Comparison of ENCODE assay signal across 22 cellular contexts in the genomic region with DNA sequence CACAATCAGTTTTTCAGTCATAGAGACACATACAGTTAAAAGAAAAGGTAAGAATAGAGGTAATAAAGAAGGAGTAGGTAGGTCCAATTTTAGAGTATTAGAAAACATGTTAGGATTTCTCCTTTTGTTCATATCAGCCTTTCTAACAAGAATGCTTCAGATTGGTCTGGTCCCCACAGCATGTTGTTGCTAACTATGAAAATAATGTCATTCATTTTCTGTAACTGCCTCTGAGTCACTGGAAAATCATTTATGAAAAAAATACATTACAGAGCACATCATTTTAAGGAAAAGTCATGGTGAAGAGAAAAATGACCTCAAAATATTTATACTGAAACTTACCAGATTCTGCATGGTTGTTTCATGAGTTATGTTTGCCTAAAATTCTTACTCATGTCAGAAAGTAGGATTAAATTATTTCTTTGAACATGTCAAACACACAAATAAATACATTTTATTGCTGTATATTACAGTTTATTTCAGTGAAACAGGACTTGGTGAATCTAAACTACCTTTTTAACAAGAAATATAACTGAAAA. TPM values are rescaled to one million over a fixed set of nuclear protein-coding genes. Genes with fewer than 3 reads are reported as not detected.
DNase-seq lines count a peak whose midpoint lies in the region; ATAC-seq lines count a peak whose summit lies in the region.
"Had no signal": no experiment of that assay in that cellular context is flagged by ENCODE, and none has a peak within 500 bp of the region (broad histone marks: within the 10 kb centered on the region; RNA-seq: fewer than 3 reads in every experiment).

No MANE protein-coding gene starts in this region.

- H3K9me3 Mint-ChIP-seq in activated naive CD4-positive, alpha-beta T cell treated with anti-CD3 and anti-CD28 coated beads, Interleukin-2, amount 50 U/mL, for 72 hours = peaks cover 0 to 17% of the 10 kb centered on the region in 2 donors
- H3K9me3 Mint-ChIP-seq in activated T-helper 1 cell treated with anti-CD3 and anti-CD28 coated beads, Interleukin-12 subunit alpha, Interleukin-12 subunit beta, Interleukin-2, Interleukin-4 antibody, amounts not matched to agents 30 ng/mL and 10 ng/mL and 1 ng/mL, durations not matched to agents 14 hours and 24 hours and 36 hours = peaks cover 3% of the 10 kb centered on the region
- H3K9me3 Mint-ChIP-seq in stimulated activated naive CD8-positive, alpha-beta T cell treated with anti-CD3 and anti-CD28 coated beads, Interleukin-15, Interleukin-2, amounts not matched to agents 100 ng/mL and 50 ng/mL, for 24 hours = no peaks in the 10 kb centered on the region
- H3K9me3 Mint-ChIP-seq: central memory CD8-positive, alpha-beta T cell; neural crest cell had no signal

- H3K27ac Mint-ChIP-seq in activated naive CD4-positive, alpha-beta T cell treated with anti-CD3 and anti-CD28 coated beads, Interleukin-2, amount 50 U/mL, for 72 hours = peak overlapping the region in 1 of 2 donors; percentile 92
- peak overlapping the region; percentile 74 for H3K27ac Mint-ChIP-seq in activated T-helper 1 cell treated with anti-CD3 and anti-CD28 coated beads, Interleukin-12 subunit alpha, Interleukin-12 subunit beta, Interleukin-2, Interleukin-4 antibody, amounts not matched to agents 30 ng/mL and 10 ng/mL and 1 ng/mL, durations not matched to agents 14 hours and 24 hours and 36 hours
- H3K27ac Mint-ChIP-seq in stimulated activated naive CD8-positive, alpha-beta T cell treated with anti-CD3 and anti-CD28 coated beads, Interleukin-15, Interleukin-2, amounts not matched to agents 100 ng/mL and 50 ng/mL, for 24 hours = peak overlapping the region; percentile 54
- H3K27ac Mint-ChIP-seq: CD4-positive, CD25-positive, alpha-beta regulatory T cell; HFFc6 had no signal

- intact Hi-C loops in activated T-helper 1 cell treated with anti-CD3 and anti-CD28 coated beads, Interleukin-12 subunit alpha, Interleukin-12 subunit beta, Interleukin-2, Interleukin-4 antibody, amounts not matched to agents 30 ng/mL and 10 ng/mL and 1 ng/mL, durations not matched to agents 14 hours and 24 hours and 36 hours (cut with micrococcal nuclease) = loop anchor here (1.0 kb wide), 2 partner anchors 30 to 61 kb away; no protein-coding TSS in a partner anchor

- peaks cover 79% of the 10 kb centered on the region for H3K4me1 Mint-ChIP-seq in activated T-helper 1 cell treated with anti-CD3 and anti-CD28 coated beads, Interleukin-12 subunit alpha, Interleukin-12 subunit beta, Interleukin-2, Interleukin-4 antibody, amounts not matched to agents 30 ng/mL and 10 ng/mL and 1 ng/mL, durations not matched to agents 14 hours and 24 hours and 36 hours (ENCODE audit: low read depth)
- peaks cover 68% of the 10 kb centered on the region for H3K4me1 Mint-ChIP-seq in stimulated activated naive CD8-positive, alpha-beta T cell treated with anti-CD3 and anti-CD28 coated beads, Interleukin-15, Interleukin-2, amounts not matched to agents 100 ng/mL and 50 ng/mL, for 24 hours (ENCODE audit: low read depth)
- H3K4me1 Mint-ChIP-seq: neural crest cell had no signal

- ATAC-seq in activated naive CD4-positive, alpha-beta T cell treated with anti-CD3 and anti-CD28 coated beads, Interleukin-2, amount 50 U/mL, for 72 hours = peak; percentile 56 to 92
- ATAC-seq in GM21786 (IDR thresholded peaks at IDR 0.05; ENCODE audit: unreplicated experiment) = no peak
- ATAC-seq in HG03159 (IDR thresholded peaks at IDR 0.05; ENCODE audit: unreplicated experiment) = no peak
- ATAC-seq: left lung had no signal

- H3K27me3 Mint-ChIP-seq in activated T-helper 1 cell treated with anti-CD3 and anti-CD28 coated beads, Interleukin-12 subunit alpha, Interleukin-12 subunit beta, Interleukin-2, Interleukin-4 antibody, amounts not matched to agents 30 ng/mL and 10 ng/mL and 1 ng/mL, durations not matched to agents 14 hours and 24 hours and 36 hours (ENCODE audit: insufficient read depth) = no peaks in the 10 kb centered on the region
- H3K27me3 Mint-ChIP-seq in stimulated activated naive CD8-positive, alpha-beta T cell treated with anti-CD3 and anti-CD28 coated beads, Interleukin-15, Interleukin-2, amounts not matched to agents 100 ng/mL and 50 ng/mL, for 24 hours = no peaks in the 10 kb centered on the region
- H3K27me3 Mint-ChIP-seq: central memory CD8-positive, alpha-beta T cell had no signal

- H3K4me3 Mint-ChIP-seq in activated T-helper 1 cell treated with anti-CD3 and anti-CD28 coated beads, Interleukin-12 subunit alpha, Interleukin-12 subunit beta, Interleukin-2, Interleukin-4 antibody, amounts not matched to agents 30 ng/mL and 10 ng/mL and 1 ng/mL, durations not matched to agents 14 hours and 24 hours and 36 hours = no peak overlapping the region
- no peak overlapping the region for H3K4me3 Mint-ChIP-seq in stimulated activated naive CD8-positive, alpha-beta T cell treated with anti-CD3 and anti-CD28 coated beads, Interleukin-15, Interleukin-2, amounts not matched to agents 100 ng/mL and 50 ng/mL, for 24 hours
- H3K4me3 Mint-ChIP-seq: CD4-positive, CD25-positive, alpha-beta regulatory T cell; central memory CD8-positive, alpha-beta T cell; HFFc6; neural crest cell had no signal

- peaks cover 0 to 37% of the 10 kb centered on the region in 2 donors for H3K36me3 Mint-ChIP-seq in activated naive CD4-positive, alpha-beta T cell treated with anti-CD3 and anti-CD28 coated beads, Interleukin-2, amount 50 U/mL, for 72 hours
- peaks cover 9% of the 10 kb centered on the region for H3K36me3 Mint-ChIP-seq in activated T-helper 1 cell treated with anti-CD3 and anti-CD28 coated beads, Interleukin-12 subunit alpha, Interleukin-12 subunit beta, Interleukin-2, Interleukin-4 antibody, amounts not matched to agents 30 ng/mL and 10 ng/mL and 1 ng/mL, durations not matched to agents 14 hours and 24 hours and 36 hours (ENCODE audit: low read depth)
- H3K36me3 Mint-ChIP-seq in stimulated activated naive CD8-positive, alpha-beta T cell treated with anti-CD3 and anti-CD28 coated beads, Interleukin-15, Interleukin-2, amounts not matched to agents 100 ng/mL and 50 ng/mL, for 24 hours (ENCODE audit: low read depth) = no peaks in the 10 kb centered on the region
- H3K36me3 Mint-ChIP-seq: CD4-positive, CD25-positive, alpha-beta regulatory T cell had no signal

- no peak for DNase-seq in activated naive CD4-positive, alpha-beta T cell treated with anti-CD3 and anti-CD28 coated beads, Interleukin-2, amount 50 U/mL, for 72 hours (ENCODE audit: low spot score in 2 of 2)
- DNase-seq in activated naive CD4-positive, alpha-beta T cell treated with Interleukin-2 at 50 U/mL for 16 hours = no peak
- no peak for DNase-seq in activated T-helper 1 cell treated with anti-CD3 and anti-CD28 coated beads, Interleukin-12 subunit alpha, Interleukin-12 subunit beta, Interleukin-2, Interleukin-4 antibody, amounts not matched to agents 30 ng/mL and 10 ng/mL and 1 ng/mL, durations not matched to agents 14 hours and 24 hours and 36 hours (ENCODE audit: low spot score)
- DNase-seq in glomerular visceral epithelial cell (ENCODE audit: extremely low spot score) = peak; percentile 50
- no peak for DNase-seq in stimulated activated naive CD4-positive, alpha-beta T cell (lab: John Stamatoyannopoulos, UW)
- DNase-seq: activated CD8-positive, alpha-beta memory T cell treated with anti-CD3 and anti-CD28 coated beads, Interleukin-2, amount 50 U/mL, for 48 hours; amygdala; CD4-positive, CD25-positive, alpha-beta regulatory T cell; DMS53; effector CD4-positive, alpha-beta T cell; HFFc6; Kasumi-1; left lung; NCI-H1048; NCI-H2081; NCI-H510A; retina had no signal

RNA-seq across cellular contexts. Expression of a gene that starts 35.2 kb away (rescaled TPM):
- 1 to 10 TPM in 1 of 2 donors, under 1 TPM in 1; 0.20 to 3.6 TPM for total RNA-seq in activated naive CD4-positive, alpha-beta T cell treated with anti-CD3 and anti-CD28 coated beads, Interleukin-2, amount 50 U/mL, for 72 hours
- total RNA-seq in activated T-helper 1 cell treated with anti-CD3 and anti-CD28 coated beads, Interleukin-12 subunit alpha, Interleukin-12 subunit beta, Interleukin-2, Interleukin-4 antibody, amounts not matched to agents 30 ng/mL and 10 ng/mL and 1 ng/mL, durations not matched to agents 14 hours and 24 hours and 36 hours = 0.86 and 1.0 TPM in 2 replicates
- total RNA-seq: HFFc6, neural crest cell had no signal

Comparison
In these comparisons a context has a peak if more than half of its experiments do, and no peak if none do; other contexts are left out.
1. ATAC-seq: peak in activated naive CD4-positive, alpha-beta T cell treated with anti-CD3 and anti-CD28 coated beads, Interleukin-2, amount 50 U/mL, for 72 hours (2 of 2); none in GM21786 (single experiment) and HG03159 (single experiment).